8 cellular contexts compared by ENCODE assay signal in genomic region chr12:57846577-57847319, GRCh38. TPM values are rescaled to one million over a fixed set of nuclear protein-coding genes. Genes with fewer than 3 reads are reported as not detected.
DNase-seq lines count a peak whose midpoint lies in the region; TF ChIP-seq lines count a peak whose summit lies in the region.

Gene CTDSP2, minus strand, starts transcription at chr12:57846729. Its CDS starts 294 bp downstream, at chr12:57846435.

- POLR2A ChIA-PET in HEK293 (lab: Yijun Ruan, JAX): interaction anchor here (0.5 to 5.2 kb wide), 15 partner anchors 10 to 326 kb away, joined by 3 to 61 read pairs (median 5); partner anchors contain the start of genes ATP23, DDIT3, EEF1AKMT3 and METTL1

- peak within 1 kb of the TSS; percentile 95 for H3K27ac ChIP-seq in HEK293 (ENCODE audit: extremely low read depth, low read depth, low read length)
- peak within 1 kb of the TSS; percentile 92 for H3K27ac ChIP-seq in SK-N-MC

- H3K9me3 ChIP-seq in HEK293 (ENCODE audit: control insufficient read depth, insufficient read depth, low read depth, low read length): no peaks in the 10 kb centered on the region
- no peaks in the 10 kb centered on the region for H3K9me3 ChIP-seq in SK-N-MC (ENCODE audit: low read depth, low read length)
- no peaks in the 10 kb centered on the region for H3K9me3 ChIP-seq in neuron (ENCODE audit: low read length)

- CTCF ChIA-PET in HEK293 (lab: Yijun Ruan, JAX): interaction anchor here (0.5 to 1.3 kb wide), 5 partner anchors 15 to 110 kb away, joined by 3 to 5 read pairs (median 3); partner anchors contain the start of gene TSFM
- CTCF ChIA-PET in activated naive CD4-positive, alpha-beta T cell treated with anti-CD3 and anti-CD28 coated beads for 36 hours (lab: Charles Lee): interaction anchor here (0.5 to 7.2 kb wide), 3 partner anchors 31 to 259 kb away, joined by 3 to 68 read pairs (median 4); no protein-coding TSS in a partner anchor

- H3K4me3 Mint-ChIP-seq in activated naive CD4-positive, alpha-beta T cell treated with anti-CD3 and anti-CD28 coated beads for 36 hours: peak within 1 kb of the TSS; percentile 88

- H3K4me1 ChIP-seq in HEK293 (ENCODE audit: control insufficient read depth, insufficient read depth, low read length) (peaks cover 14% of the 10 kb centered on the region; the same call in 1 of the 2 replicates), neuron (ENCODE audit: insufficient read depth, low read length) (peaks cover 40% of the 10 kb centered on the region)

- H3K27me3 Mint-ChIP-seq in activated naive CD4-positive, alpha-beta T cell treated with anti-CD3 and anti-CD28 coated beads for 36 hours (ENCODE audit: low read depth): peaks cover 7% of the 10 kb centered on the region

- H3K4me1 Mint-ChIP-seq in activated naive CD4-positive, alpha-beta T cell treated with anti-CD3 and anti-CD28 coated beads for 36 hours (ENCODE audit: low read depth): peaks cover 44% of the 10 kb centered on the region

- no peaks in the 10 kb centered on the region for H3K27me3 ChIP-seq in neuron (ENCODE audit: insufficient read depth, low read length)

- H2AFZ ChIP-seq in neuron (ENCODE audit: low read depth, low read length): peak within 1 kb of the TSS; percentile 19

- intact Hi-C loops in activated naive CD4-positive, alpha-beta T cell treated with anti-CD3 and anti-CD28 coated beads for 36 hours (cut with micrococcal nuclease): loop anchor here (1.0 to 10.0 kb wide), 10 partner anchors 8 to 1922 kb away; partner anchors contain the start of genes CDK4, EEF1AKMT3, MBD6 and METTL1

- peak; percentile 98 for DNase-seq in Daoy (ENCODE audit: low read depth)
- DNase-seq in NCI-H1048 (lab: John Stamatoyannopoulos, UW): peak; percentile 97
- peak; percentile 90 for DNase-seq in SK-N-MC (ENCODE audit: low read depth, low spot score)
- peak; percentile 93 for DNase-seq in activated naive CD4-positive, alpha-beta T cell treated with anti-CD3 and anti-CD28 coated beads for 36 hours
- peak; percentile 93 for DNase-seq in foreskin melanocyte
- DNase-seq in stromal cell of bone marrow (ENCODE audit: low read depth): peak; percentile 98

- no peaks in the 10 kb centered on the region for H3K36me3 Mint-ChIP-seq in activated naive CD4-positive, alpha-beta T cell treated with anti-CD3 and anti-CD28 coated beads for 36 hours (ENCODE audit: low read depth)

- H3K9ac ChIP-seq in SK-N-MC (ENCODE audit: insufficient read length): peak within 1 kb of the TSS; percentile 90

- no peak for TF ChIP-seq CTCF in HEK293 (tag by site-specific recombination; IDR thresholded peaks at IDR 0.05)

- H3K36me3 ChIP-seq in HEK293 (ENCODE audit: control insufficient read depth in 2 of 2, insufficient read depth in 1 of 2, low read length in 2 of 2): no peaks in the 10 kb centered on the region
- H3K36me3 ChIP-seq in SK-N-MC (ENCODE audit: insufficient read depth, low read length): no peaks in the 10 kb centered on the region
- H3K36me3 ChIP-seq in neuron (ENCODE audit: insufficient read depth, low read length): peaks cover 4% of the 10 kb centered on the region

- no peaks in the 10 kb centered on the region for H3K9me3 Mint-ChIP-seq in activated naive CD4-positive, alpha-beta T cell treated with anti-CD3 and anti-CD28 coated beads for 36 hours

- peak within 1 kb of the TSS; percentile 92 for H3K27ac Mint-ChIP-seq in activated naive CD4-positive, alpha-beta T cell treated with anti-CD3 and anti-CD28 coated beads for 36 hours

- H3K4me3 ChIP-seq in HEK293 (ENCODE audit: low read depth, low read length) (peak within 1 kb of the TSS; percentile 96), SK-N-MC (peak within 1 kb of the TSS; percentile 97), neuron (ENCODE audit: low read length) (peak within 1 kb of the TSS; percentile 93)

TF ChIP-seq in HEK293, 187 proteins besides CTCF, POLR2A, EP300 and RAD21 (continues in another document):
- TF ChIP-seq ZNF596 (tag by site-specific recombination; IDR thresholded peaks at IDR 0.05) (no peak), HOXC10 (CRISPR knock-in tag; IDR thresholded peaks at IDR 0.05) (no peak), ZNF214 (tag by site-specific recombination; IDR thresholded peaks at IDR 0.05; ENCODE audit: borderline replicate concordance) (no peak), ZNF510 (tag by site-specific recombination; IDR thresholded peaks at IDR 0.05; ENCODE audit: insufficient replicate concordance) (no peak), ZNF654 (tag by site-specific recombination; IDR thresholded peaks at IDR 0.05; ENCODE audit: low read depth) (no peak), ZBTB1 (tag by site-specific recombination; IDR thresholded peaks at IDR 0.05) (no peak), ZNF558 (tag by site-specific recombination; IDR thresholded peaks at IDR 0.05) (no peak), ZFP69B (tag by site-specific recombination; IDR thresholded peaks at IDR 0.05) (no peak), ZFP3 (tag by site-specific recombination; IDR thresholded peaks at IDR 0.05; ENCODE audit: low read depth) (no peak), ZIC2 (tag by site-specific recombination; IDR thresholded peaks at IDR 0.05) (peak; percentile 65), YY2 (tag by site-specific recombination; IDR thresholded peaks at IDR 0.05) (no peak), ZNF239 (tag by site-specific recombination; IDR thresholded peaks at IDR 0.05) (no peak), ZNF121 (tag by site-specific recombination; IDR thresholded peaks at IDR 0.05) (peak; percentile 28; the same call in 1 of the 2 replicates), ZBTB17 (tag by site-specific recombination; IDR thresholded peaks at IDR 0.05) (peak; percentile 25; the same call in 1 of the 2 replicates), ZNF549 (tag by site-specific recombination; IDR thresholded peaks at IDR 0.05) (no peak), ZNF670 (tag by site-specific recombination; IDR thresholded peaks at IDR 0.05; ENCODE audit: low read depth) (no peak)
- TF ChIP-seq, protein P1, sequence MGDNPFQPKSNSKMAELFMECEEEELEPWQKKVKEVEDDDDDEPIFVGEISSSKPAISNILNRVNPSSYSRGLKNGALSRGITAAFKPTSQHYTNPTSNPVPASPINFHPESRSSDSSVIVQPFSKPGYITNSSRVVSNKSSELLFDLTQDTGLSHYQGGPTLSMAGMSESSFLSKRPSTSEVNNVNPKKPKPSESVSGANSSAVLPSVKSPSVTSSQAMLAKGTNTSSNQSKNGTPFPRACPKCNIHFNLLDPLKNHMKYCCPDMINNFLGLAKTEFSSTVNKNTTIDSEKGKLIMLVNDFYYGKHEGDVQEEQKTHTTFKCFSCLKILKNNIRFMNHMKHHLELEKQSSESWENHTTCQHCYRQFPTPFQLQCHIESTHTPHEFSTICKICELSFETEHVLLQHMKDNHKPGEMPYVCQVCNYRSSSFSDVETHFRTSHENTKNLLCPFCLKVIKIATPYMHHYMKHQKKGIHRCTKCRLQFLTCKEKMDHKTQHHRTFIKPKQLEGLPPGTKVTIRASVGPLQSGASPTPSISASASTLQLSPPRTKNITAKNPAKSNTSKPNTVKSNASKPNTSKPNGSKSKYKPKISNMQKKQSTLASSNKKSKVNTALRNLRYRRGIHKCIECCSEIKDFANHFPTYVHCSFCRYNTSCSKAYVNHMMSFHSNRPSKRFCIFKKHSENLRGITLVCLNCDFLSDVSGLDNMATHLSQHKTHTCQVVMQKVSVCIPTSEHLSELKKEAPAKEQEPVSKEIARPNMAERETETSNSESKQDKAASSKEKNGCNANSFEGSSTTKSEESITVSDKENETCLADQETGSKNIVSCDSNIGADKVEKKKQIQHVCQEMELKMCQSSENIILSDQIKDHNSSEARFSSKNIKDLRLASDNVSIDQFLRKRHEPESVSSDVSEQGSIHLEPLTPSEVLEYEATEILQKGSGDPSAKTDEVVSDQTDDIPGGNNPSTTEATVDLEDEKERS (tag by site-specific recombination; IDR thresholded peaks at IDR 0.05): no peak
- TF ChIP-seq, protein P2, sequence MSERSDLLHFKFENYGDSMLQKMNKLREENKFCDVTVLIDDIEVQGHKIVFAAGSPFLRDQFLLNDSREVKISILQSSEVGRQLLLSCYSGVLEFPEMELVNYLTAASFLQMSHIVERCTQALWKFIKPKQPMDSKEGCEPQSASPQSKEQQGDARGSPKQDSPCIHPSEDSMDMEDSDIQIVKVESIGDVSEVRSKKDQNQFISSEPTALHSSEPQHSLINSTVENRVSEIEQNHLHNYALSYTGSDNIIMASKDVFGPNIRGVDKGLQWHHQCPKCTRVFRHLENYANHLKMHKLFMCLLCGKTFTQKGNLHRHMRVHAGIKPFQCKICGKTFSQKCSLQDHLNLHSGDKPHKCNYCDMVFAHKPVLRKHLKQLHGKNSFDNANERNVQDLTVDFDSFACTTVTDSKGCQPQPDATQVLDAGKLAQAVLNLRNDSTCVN (tag by site-specific recombination; optimal IDR thresholded peaks at IDR 0.05): no peak
- TF ChIP-seq, protein P3, sequence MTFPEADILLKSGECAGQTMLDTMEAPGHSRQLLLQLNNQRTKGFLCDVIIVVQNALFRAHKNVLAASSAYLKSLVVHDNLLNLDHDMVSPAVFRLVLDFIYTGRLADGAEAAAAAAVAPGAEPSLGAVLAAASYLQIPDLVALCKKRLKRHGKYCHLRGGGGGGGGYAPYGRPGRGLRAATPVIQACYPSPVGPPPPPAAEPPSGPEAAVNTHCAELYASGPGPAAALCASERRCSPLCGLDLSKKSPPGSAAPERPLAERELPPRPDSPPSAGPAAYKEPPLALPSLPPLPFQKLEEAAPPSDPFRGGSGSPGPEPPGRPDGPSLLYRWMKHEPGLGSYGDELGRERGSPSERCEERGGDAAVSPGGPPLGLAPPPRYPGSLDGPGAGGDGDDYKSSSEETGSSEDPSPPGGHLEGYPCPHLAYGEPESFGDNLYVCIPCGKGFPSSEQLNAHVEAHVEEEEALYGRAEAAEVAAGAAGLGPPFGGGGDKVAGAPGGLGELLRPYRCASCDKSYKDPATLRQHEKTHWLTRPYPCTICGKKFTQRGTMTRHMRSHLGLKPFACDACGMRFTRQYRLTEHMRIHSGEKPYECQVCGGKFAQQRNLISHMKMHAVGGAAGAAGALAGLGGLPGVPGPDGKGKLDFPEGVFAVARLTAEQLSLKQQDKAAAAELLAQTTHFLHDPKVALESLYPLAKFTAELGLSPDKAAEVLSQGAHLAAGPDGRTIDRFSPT (tag by site-specific recombination; IDR thresholded peaks at IDR 0.05): 0 out of 2 replicates have a peak, but pooled peaks have one; percentile 14

RNA-seq across cellular contexts. Expression of gene CTDSP2, which starts in this region (rescaled TPM):
- total RNA-seq in Daoy (2014; rRNA removed; shearing (Covaris generic)): 26.3 and 28.2 TPM in 2 replicates
- 10 to 100 TPM; 94.6 to 99.8 TPM for total RNA-seq in activated naive CD4-positive, alpha-beta T cell treated with anti-CD3 and anti-CD28 coated beads for 36 hours

Comparison
In these comparisons a context has a peak if more than half of its experiments do, and no peak if none do; other contexts are left out.
1. Peak in every context shown above with its lines: DNase-seq, H3K4me3 ChIP-seq and H3K27ac ChIP-seq.